In genomic region chr16:2152695-2153506, GRCh38 we compare ENCODE assay signal across 8 cellular contexts. TPM values are rescaled to one million over a fixed set of nuclear protein-coding genes. Genes with fewer than 3 reads are reported as not detected.
DNase-seq lines count a peak whose midpoint lies in the region; ATAC-seq lines count a peak whose summit lies in the region.

No MANE protein-coding gene starts in this region.

- peak overlapping the region; percentile 64 for H3K4me3 ChIP-seq in SJSA1
- H3K4me3 ChIP-seq in ectodermal cell (ENCODE audit: insufficient read depth, low read depth, low read length), result peak overlapping the region; percentile 81
- H3K4me3 ChIP-seq in neuron (ENCODE audit: low read length), result peak overlapping the region; percentile 84

- H3K27me3 ChIP-seq in SJSA1 (replicated peaks) (no peaks in the 10 kb centered on the region), ectodermal cell (ENCODE audit: control insufficient read depth, insufficient read depth, low read length, poor library complexity, severe bottlenecking) (peaks cover 12% of the 10 kb centered on the region), neuron (ENCODE audit: insufficient read depth, low read length) (no peaks in the 10 kb centered on the region)

- peak; percentile 47 for DNase-seq in activated naive CD4-positive, alpha-beta T cell treated with Interleukin-2 at 50 U/mL for 16 hours
- DNase-seq in activated naive CD4-positive, alpha-beta T cell (lab: John Stamatoyannopoulos, UW), result no peak
- no peak for DNase-seq in SJSA1 (ENCODE audit: low read depth in 1 of 2, low spot score in 2 of 2)

- WGBS in ectodermal cell, 2 experiments, result 52 to 55% methylated on average over 25 of the region's 25 CpGs

- no peak overlapping the region for H2AFZ ChIP-seq in neuron (ENCODE audit: low read depth, low read length)

- ATAC-seq in HG03378 (IDR thresholded peaks at IDR 0.05; ENCODE audit: unreplicated experiment) (no peak), HG02678 (IDR thresholded peaks at IDR 0.05; ENCODE audit: unreplicated experiment) (no peak), HG03108 (IDR thresholded peaks at IDR 0.05; ENCODE audit: unreplicated experiment) (no peak)

- H3K9me3 ChIP-seq in SJSA1 (replicated peaks) (no peaks in the 10 kb centered on the region), ectodermal cell (ENCODE audit: control insufficient read depth, low read length) (no peaks in the 10 kb centered on the region), neuron (ENCODE audit: low read length) (no peaks in the 10 kb centered on the region)

- H3K27ac ChIP-seq in SJSA1 (no peak overlapping the region), ectodermal cell (ENCODE audit: insufficient read depth, low read depth, low read length, poor library complexity, severe bottlenecking) (no peak overlapping the region)

- peaks cover 60% of the 10 kb centered on the region for H3K36me3 ChIP-seq in SJSA1
- H3K36me3 ChIP-seq in ectodermal cell (ENCODE audit: control insufficient read depth, insufficient read depth, low read length), result peaks cover 4% of the 10 kb centered on the region
- H3K36me3 ChIP-seq in neuron (ENCODE audit: insufficient read depth, low read length), result peaks cover 14% of the 10 kb centered on the region

- peaks cover 48% of the 10 kb centered on the region for H3K4me1 ChIP-seq in SJSA1 (replicated peaks)
- peaks cover 54% of the 10 kb centered on the region for H3K4me1 ChIP-seq in ectodermal cell (ENCODE audit: control insufficient read depth, insufficient read depth, low read length)
- peaks cover 46% of the 10 kb centered on the region for H3K4me1 ChIP-seq in neuron (ENCODE audit: insufficient read depth, low read length)

RNA-seq across cellular contexts. Expression of gene TRAF7, which starts 2.7 kb away (rescaled TPM):
- total RNA-seq in SJSA1 (2014; rRNA removed; shearing (Covaris generic)), result 26.4 and 39.5 TPM in 2 replicates
- 79.6 TPM for polyA plus RNA-seq in ectodermal cell (2013, experiment 1 of 4)
- 80.0 TPM for polyA plus RNA-seq in ectodermal cell (2013, experiment 2 of 4)
- polyA plus RNA-seq in ectodermal cell (2013, experiment 3 of 4), result 53.4 TPM
- polyA plus RNA-seq in ectodermal cell (2013, experiment 4 of 4), result 55.0 TPM

RNA-seq across cellular contexts. Expression of gene RAB26, which starts 4.5 kb away (rescaled TPM):
- 0.16 TPM in 1 of 2 replicates, not detected in the other for total RNA-seq in SJSA1 (2014; rRNA removed; shearing (Covaris generic))
- polyA plus RNA-seq in ectodermal cell (2013, experiment 1 of 4), result 2.9 TPM
- polyA plus RNA-seq in ectodermal cell (2013, experiment 2 of 4), result 3.4 TPM
- 3.6 TPM for polyA plus RNA-seq in ectodermal cell (2013, experiment 3 of 4)
- 4.9 TPM for polyA plus RNA-seq in ectodermal cell (2013, experiment 4 of 4)

RNA-seq across cellular contexts. Expression of gene PKD1, which starts 17.2 kb away (rescaled TPM):
- total RNA-seq in SJSA1 (2014; rRNA removed; shearing (Covaris generic)), result 60.4 and 97.9 TPM in 2 replicates
- 65.6 TPM for polyA plus RNA-seq in ectodermal cell (2013, experiment 1 of 4)
- polyA plus RNA-seq in ectodermal cell (2013, experiment 2 of 4), result 61.0 TPM
- 46.6 TPM for polyA plus RNA-seq in ectodermal cell (2013, experiment 3 of 4)
- polyA plus RNA-seq in ectodermal cell (2013, experiment 4 of 4), result 64.9 TPM

RNA-seq across cellular contexts. Expression of gene CASKIN1, which starts 43.5 kb away (rescaled TPM):
- not detected in 2 replicates for total RNA-seq in SJSA1 (2014; rRNA removed; shearing (Covaris generic))
- 6.3 TPM for polyA plus RNA-seq in ectodermal cell (2013, experiment 1 of 4)
- polyA plus RNA-seq in ectodermal cell (2013, experiment 2 of 4), result 6.1 TPM
- polyA plus RNA-seq in ectodermal cell (2013, experiment 3 of 4), result 6.8 TPM
- 6.9 TPM for polyA plus RNA-seq in ectodermal cell (2013, experiment 4 of 4)

RNA-seq across cellular contexts. Expression of gene MLST8, which starts 52.4 kb away (rescaled TPM):
- 25.3 and 34.1 TPM in 2 replicates for total RNA-seq in SJSA1 (2014; rRNA removed; shearing (Covaris generic))
- polyA plus RNA-seq in ectodermal cell (2013, experiment 1 of 4), result 95.1 TPM
- 95.9 TPM for polyA plus RNA-seq in ectodermal cell (2013, experiment 2 of 4)
- polyA plus RNA-seq in ectodermal cell (2013, experiment 3 of 4), result 78.6 TPM
- polyA plus RNA-seq in ectodermal cell (2013, experiment 4 of 4), result 82.2 TPM
